ENCODE assay signal across 31 cellular contexts in the genomic region with DNA sequence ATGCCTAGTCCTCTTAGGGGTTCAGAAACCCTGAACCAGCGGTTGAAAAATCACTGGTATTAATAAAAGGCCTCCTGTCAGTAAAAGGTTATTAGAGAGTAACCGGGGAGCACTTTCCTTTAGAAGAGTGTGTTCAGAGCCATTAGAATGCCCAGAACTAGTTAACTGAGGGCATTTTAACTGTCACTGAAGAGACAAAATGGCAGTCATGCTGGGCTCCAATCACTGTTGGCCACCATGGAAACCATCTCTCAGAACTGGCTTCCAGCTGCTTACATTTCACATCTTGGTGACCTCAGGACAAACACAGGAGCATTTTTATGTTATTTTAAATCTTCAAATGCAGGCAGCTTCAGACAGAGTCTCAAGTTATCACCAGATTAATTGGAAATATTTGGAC. TPM values are rescaled to one million over a fixed set of nuclear protein-coding genes. Genes with fewer than 3 reads are reported as not detected.
"Had no signal": no experiment of that assay in that cellular context is flagged by ENCODE, and none has a peak within 500 bp of the region (broad histone marks: within the 10 kb centered on the region; RNA-seq: fewer than 3 reads in every experiment).

No MANE protein-coding gene starts in this region.

- H3K27me3 ChIP-seq: adrenal gland, ascending aorta, body of pancreas, brain microvascular endothelial cell, breast epithelium, cardiac muscle cell had no signal

- H3K4me3 ChIP-seq: adrenal gland, ascending aorta, body of pancreas, breast epithelium, cardiac muscle cell had no signal

- H3K9me3 ChIP-seq: adrenal gland, ascending aorta, body of pancreas, breast epithelium had no signal

- H3K36me3 ChIP-seq: adrenal gland, ascending aorta, brain microvascular endothelial cell, breast epithelium, cardiac muscle cell had no signal

- H3K27ac ChIP-seq: adrenal gland, ascending aorta, body of pancreas, brain microvascular endothelial cell, breast epithelium, cardiac muscle cell had no signal

- DNase-seq: activated effector memory CD4-positive, alpha-beta T cell treated with anti-CD3 and anti-CD28 coated beads, Interleukin-2, amount 50 U/mL, for 16 hours; activated effector memory CD4-positive, alpha-beta T cell treated with Interleukin-2 at 50 U/mL for 16 hours; activated gamma-delta T cell; activated gamma-delta T cell treated with Interleukin-2 at 50 U/mL for 16 hours; activated naive CD4-positive, alpha-beta T cell; activated naive CD4-positive, alpha-beta T cell treated with anti-CD3 and anti-CD28 coated beads for 36 hours; activated naive CD4-positive, alpha-beta T cell treated with anti-CD3 and anti-CD28 coated beads, Interleukin-2, amount 10 ng/mL, durations not matched to agents 7 days and 5 days; activated naive CD4-positive, alpha-beta T cell treated with anti-CD3 and anti-CD28 coated beads, Interleukin-2, amount 50 U/mL, for 16 hours; activated naive CD4-positive, alpha-beta T cell treated with Interleukin-2 at 50 U/mL for 16 hours; activated naive CD8-positive, alpha-beta T cell treated with anti-CD3 and anti-CD28 coated beads for 36 hours; activated naive CD8-positive, alpha-beta T cell treated with anti-CD3 and anti-CD28 coated beads, Interleukin-2, amount 10 ng/mL, durations not matched to agents 7 days and 5 days; activated naive CD8-positive, alpha-beta T cell treated with anti-CD3 and anti-CD28 coated beads, Interleukin-2, amount 50 U/mL, for 24 hours; activated T-cell treated with anti-CD3 and anti-CD28 coated beads, Interleukin-2, amount 50 U/mL, for 1 hour; activated T-cell treated with anti-CD3 and anti-CD28 coated beads, Interleukin-2, amount 50 U/mL, for 24 hours; activated T-cell treated with anti-CD3 and anti-CD28 coated beads, Interleukin-2, amount 50 U/mL, for 4 hours; activated T-cell treated with anti-CD3 and anti-CD28 coated beads, Interleukin-2, amount 50 U/mL, for 48 hours; activated T-cell treated with anti-CD3 and anti-CD28 coated beads, Interleukin-2, amount 50 U/mL, for 72 hours; adrenal gland; amniotic stem cell; amygdala; anterior cingulate cortex; aorta; body of pancreas; brain microvascular endothelial cell; caudate nucleus; central memory CD4-positive, alpha-beta T cell; cerebellar nuclear complex had no signal

RNA-seq across cellular contexts. Expression of gene C9orf57, which starts 52.7 kb away (rescaled TPM):
- polyA plus RNA-seq: adipose tissue, adrenal gland, aorta, cardiac muscle cell had no signal
